Comparison of ENCODE assay signal across 8 cellular contexts in the genomic region with DNA sequence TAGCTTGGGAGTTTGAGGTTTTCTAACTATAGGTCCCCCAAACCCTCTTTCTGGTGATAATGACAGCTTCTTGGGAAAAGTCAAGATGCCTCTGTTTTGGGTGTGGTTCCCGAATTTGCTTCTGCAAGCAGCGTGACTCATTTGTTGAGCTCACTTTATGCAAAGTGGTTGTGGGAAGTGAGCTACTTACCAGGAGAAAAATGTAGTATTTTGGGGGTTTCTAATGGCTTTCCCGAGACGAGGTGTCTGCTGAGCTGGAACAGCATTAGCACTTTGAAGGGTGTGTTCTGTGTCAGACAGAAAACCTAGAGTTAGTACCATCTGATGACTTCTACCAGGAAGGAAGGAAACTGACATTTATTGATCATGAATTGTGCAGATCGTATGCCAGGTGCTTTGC.
DNase-seq lines count a peak whose midpoint lies in the region; ATAC-seq and TF ChIP-seq lines count a peak whose summit lies in the region.

No MANE protein-coding gene starts in this region.

- peak; percentile 30 for DNase-seq in activated T-cell treated with anti-CD3 and anti-CD28 coated beads for 24 hours (ENCODE audit: low read depth)
- DNase-seq in activated T-cell treated with anti-CD3 and anti-CD28 coated beads, Interleukin-2, amount 50 U/mL, for 1 hour, result no peak
- DNase-seq in RKO (ENCODE audit: low spot score), result peak; percentile 63
- DNase-seq in fibroblast of mammary gland (ENCODE audit: low read depth), result peak; percentile 95
- DNase-seq in retina, result no peak
- no peak for DNase-seq in NCI-H774 (lab: John Stamatoyannopoulos, UW)
- DNase-seq in NCI-H2227 (lab: John Stamatoyannopoulos, UW; ENCODE audit: unreplicated experiment), result no peak

- no peak for TF ChIP-seq CTCF in fibroblast of mammary gland (conservative IDR thresholded peaks at IDR 0.05; ENCODE audit: control insufficient read depth, insufficient read depth, low read depth, low read length)

- no peak overlapping the region for H3K4me3 ChIP-seq in fibroblast of mammary gland (ENCODE audit: control insufficient read depth, low read depth, low read length)

- peak; percentile 77 for ATAC-seq in HG02840 (IDR thresholded peaks at IDR 0.05; ENCODE audit: low FRiP score, unreplicated experiment)

Comparison
In these comparisons a context has a peak if more than half of its experiments do, and no peak if none do; other contexts are left out.
1. DNase-seq: peak in activated T-cell treated with anti-CD3 and anti-CD28 coated beads for 24 hours (single experiment), RKO (single experiment) and fibroblast of mammary gland (single experiment); none in activated T-cell treated with anti-CD3 and anti-CD28 coated beads, Interleukin-2, amount 50 U/mL, for 1 hour (single experiment), retina (single experiment), NCI-H774 (single experiment) and NCI-H2227 (single experiment).